2 cellular contexts compared by ENCODE assay signal in genomic region chr19:14030997-14031718, GRCh38.
TF ChIP-seq lines count a peak whose summit lies in the region.

No MANE protein-coding gene starts in this region.

TF ChIP-seq in A549, 52 proteins besides CTCF, POLR2A, EP300 and RAD21:
- no peak for TF ChIP-seq HEYL (CRISPR knock-in tag; IDR thresholded peaks at IDR 0.05)
- TF ChIP-seq HDAC2 (IDR thresholded peaks at IDR 0.05): no peak
- no peak for TF ChIP-seq NPAS2 (CRISPR knock-in tag; IDR thresholded peaks at IDR 0.05; ENCODE audit: borderline replicate concordance)
- no peak for TF ChIP-seq GATA3 (IDR thresholded peaks at IDR 0.05; ENCODE audit: borderline replicate concordance)
- TF ChIP-seq MYC (IDR thresholded peaks at IDR 0.05; ENCODE audit: borderline replicate concordance, low read length): no peak
- TF ChIP-seq CBX2 (IDR thresholded peaks at IDR 0.05; ENCODE audit: borderline replicate concordance, low read depth): no peak
- TF ChIP-seq CBX8 (IDR thresholded peaks at IDR 0.05): no peak
- no peak for TF ChIP-seq USF2 (IDR thresholded peaks at IDR 0.05)

TF ChIP-seq in K562, 482 proteins besides CTCF, POLR2A, EP300 and RAD21:
- TF ChIP-seq ZNF395 (CRISPR knock-in tag; IDR thresholded peaks at IDR 0.05) (peak; percentile 51; the same call in 1 of the 2 replicates), ARHGAP35 (IDR thresholded peaks at IDR 0.05; ENCODE audit: partially characterized antibody) (peak; percentile 14), DLX4 (CRISPR knock-in tag; IDR thresholded peaks at IDR 0.05) (no peak), ZBTB7A (IDR thresholded peaks at IDR 0.05; ENCODE audit: borderline replicate concordance, control insufficient read depth, low read depth, low read length) (no peak; the same call in 1 of the 2 replicates), NR2C2 (CRISPR knock-in tag; IDR thresholded peaks at IDR 0.05) (peak; percentile 57; the same call in 1 of the 2 replicates), NR2C2 (tag; IDR thresholded peaks at IDR 0.05) (no peak; the same call in 1 of the 2 replicates), NUFIP1 (IDR thresholded peaks at IDR 0.05; ENCODE audit: partially characterized antibody) (no peak), NR2C1 (IDR thresholded peaks at IDR 0.05) (peak; percentile 54), NR2C1 (tag; IDR thresholded peaks at IDR 0.05) (peak; percentile 63), ZSCAN29 (IDR thresholded peaks at IDR 0.05) (0 out of 2 replicates have a peak, but pooled peaks have one; percentile 15), E2F4 (CRISPR knock-in tag; IDR thresholded peaks at IDR 0.05; ENCODE audit: low read depth) (0 out of 2 replicates have a peak, but pooled peaks have one; percentile 31), HDGF (IDR thresholded peaks at IDR 0.05) (peak; percentile 79), RFX1 (IDR thresholded peaks at IDR 0.05) (no peak), HSF4 (CRISPR knock-in tag; IDR thresholded peaks at IDR 0.05; ENCODE audit: borderline replicate concordance) (no peak), ZNF644 (tag; IDR thresholded peaks at IDR 0.05; ENCODE audit: low read depth) (no peak), DMBX1 (CRISPR knock-in tag; IDR thresholded peaks at IDR 0.05; ENCODE audit: borderline replicate concordance) (no peak), ZNF740 (CRISPR knock-in tag; IDR thresholded peaks at IDR 0.05) (peak; percentile 50; the same call in 1 of the 2 replicates), ZNF740 (tag; IDR thresholded peaks at IDR 0.05) (0 out of 4 replicates have a peak, but pooled peaks of 1 of the 2 experiments have one; percentile 16)
